Comparison of ENCODE assay signal across 8 cellular contexts in the genomic region with DNA sequence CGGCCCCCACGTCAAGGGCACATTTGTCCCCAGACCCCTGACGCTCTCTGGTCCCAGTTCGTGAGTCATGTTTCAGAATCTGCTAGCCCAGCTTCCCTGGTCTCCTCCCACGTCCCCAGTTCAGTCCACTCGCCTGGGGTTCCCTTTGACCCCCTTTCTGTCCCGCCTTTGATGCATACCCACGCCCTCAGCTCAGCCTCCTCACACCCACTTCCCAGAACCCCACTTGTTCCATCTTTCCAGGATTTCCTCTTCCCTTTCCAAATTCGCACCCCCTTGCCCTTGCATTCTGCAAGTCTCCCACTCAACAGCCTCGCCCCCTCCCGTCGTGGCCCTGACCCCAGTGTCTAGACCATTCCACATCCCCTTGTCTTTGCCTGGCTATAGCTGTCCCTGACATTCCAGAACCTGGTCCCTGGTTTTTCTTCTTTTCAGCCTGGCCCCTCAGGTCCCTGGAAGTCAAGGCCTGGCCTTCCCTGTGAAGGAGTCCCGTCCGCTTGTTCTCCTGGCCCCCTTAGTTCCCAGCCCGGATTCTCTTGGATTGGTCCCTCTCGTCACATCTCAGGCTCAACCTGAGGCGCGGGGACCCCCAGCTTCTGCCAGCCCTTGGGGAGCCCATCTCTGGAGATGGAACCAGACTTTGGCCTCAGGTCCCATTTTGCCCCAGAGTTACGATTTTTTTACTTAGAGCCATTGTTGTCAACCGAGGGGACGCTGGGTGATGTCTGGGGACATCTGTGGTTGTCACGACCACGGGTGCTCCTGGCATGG. TPM values are rescaled to one million over a fixed set of nuclear protein-coding genes. Genes with fewer than 3 reads are reported as not detected.
DNase-seq lines count a peak whose midpoint lies in the region; ATAC-seq, FAIRE-seq and TF ChIP-seq lines count a peak whose summit lies in the region.

No MANE protein-coding gene starts in this region.

- POLR2A ChIA-PET in activated naive CD8-positive, alpha-beta T cell treated with anti-CD3 and anti-CD28 coated beads, Interleukin-2, amount 10 ng/mL, durations not matched to agents 7 days and 5 days (lab: Charles Lee): interaction anchor here (0.6 to 2.0 kb wide), 4 partner anchors 10 to 208 kb away, joined by 3 to 8 read pairs (median 4); no protein-coding TSS in a partner anchor

- H3K36me3 Mint-ChIP-seq in activated CD8-positive, alpha-beta memory T cell treated with anti-CD3 and anti-CD28 coated beads, Interleukin-2, amount 10 ng/mL, durations not matched to agents 7 days and 5 days: peaks cover 20% of the 10 kb centered on the region
- H3K36me3 Mint-ChIP-seq in activated naive CD8-positive, alpha-beta T cell treated with anti-CD3 and anti-CD28 coated beads, Interleukin-2, amount 10 ng/mL, durations not matched to agents 7 days and 5 days: peaks cover 19% of the 10 kb centered on the region

- H3K27ac Mint-ChIP-seq in activated CD8-positive, alpha-beta memory T cell treated with anti-CD3 and anti-CD28 coated beads, Interleukin-2, amount 10 ng/mL, durations not matched to agents 7 days and 5 days: peak overlapping the region; percentile 68
- peak overlapping the region; percentile 77 for H3K27ac Mint-ChIP-seq in activated naive CD8-positive, alpha-beta T cell treated with anti-CD3 and anti-CD28 coated beads, Interleukin-2, amount 10 ng/mL, durations not matched to agents 7 days and 5 days

- H3K4me1 Mint-ChIP-seq in activated CD8-positive, alpha-beta memory T cell treated with anti-CD3 and anti-CD28 coated beads, Interleukin-2, amount 10 ng/mL, durations not matched to agents 7 days and 5 days: peaks cover 57% of the 10 kb centered on the region
- peaks cover 46% of the 10 kb centered on the region for H3K4me1 Mint-ChIP-seq in activated naive CD8-positive, alpha-beta T cell treated with anti-CD3 and anti-CD28 coated beads, Interleukin-2, amount 10 ng/mL, durations not matched to agents 7 days and 5 days

- H3K36me3 ChIP-seq in kidney epithelial cell (ENCODE audit: control insufficient read depth, insufficient read depth, low read length): no peaks in the 10 kb centered on the region
- H3K36me3 ChIP-seq in thoracic aorta: no peaks in the 10 kb centered on the region

- H3K4me1 ChIP-seq in thoracic aorta (ENCODE audit: control insufficient read depth in 1 of 2, low read depth in 2 of 2): peaks cover 10 to 23% of the 10 kb centered on the region in 2 donors

- H3K9me3 ChIP-seq in thoracic aorta: no peaks in the 10 kb centered on the region

- H3K27ac ChIP-seq in thoracic aorta: no peak overlapping the region

- peak overlapping the region; percentile 78 for H3K4me3 Mint-ChIP-seq in activated CD8-positive, alpha-beta memory T cell treated with anti-CD3 and anti-CD28 coated beads, Interleukin-2, amount 10 ng/mL, durations not matched to agents 7 days and 5 days
- peak overlapping the region; percentile 92 for H3K4me3 Mint-ChIP-seq in activated naive CD8-positive, alpha-beta T cell treated with anti-CD3 and anti-CD28 coated beads, Interleukin-2, amount 10 ng/mL, durations not matched to agents 7 days and 5 days

- no peak for FAIRE-seq in RCC 7860 (lab: Jason Lieb, UNC)

- H3K4me3 ChIP-seq in kidney epithelial cell (ENCODE audit: low read depth, low read length): peak overlapping the region; percentile 95
- H3K4me3 ChIP-seq in thoracic aorta: peak overlapping the region; percentile 85

- H3K27me3 ChIP-seq in kidney epithelial cell (ENCODE audit: control insufficient read depth, insufficient read depth, low read length): no peaks in the 10 kb centered on the region
- H3K27me3 ChIP-seq in thoracic aorta (replicated peaks; ENCODE audit: insufficient read depth): no peaks in the 10 kb centered on the region

- ATAC-seq in activated CD8-positive, alpha-beta memory T cell treated with anti-CD3 and anti-CD28 coated beads, Interleukin-2, amount 10 ng/mL, durations not matched to agents 7 days and 5 days: no peak
- ATAC-seq in activated naive CD8-positive, alpha-beta T cell treated with anti-CD3 and anti-CD28 coated beads, Interleukin-2, amount 10 ng/mL, durations not matched to agents 7 days and 5 days (ENCODE audit: low read depth): no peak
- ATAC-seq in thoracic aorta (ENCODE audit: insufficient number of reproducible peaks, low FRiP score, low read depth): no peak

- no peaks in the 10 kb centered on the region for H3K27me3 Mint-ChIP-seq in activated CD8-positive, alpha-beta memory T cell treated with anti-CD3 and anti-CD28 coated beads, Interleukin-2, amount 10 ng/mL, durations not matched to agents 7 days and 5 days
- no peaks in the 10 kb centered on the region for H3K27me3 Mint-ChIP-seq in activated naive CD8-positive, alpha-beta T cell treated with anti-CD3 and anti-CD28 coated beads, Interleukin-2, amount 10 ng/mL, durations not matched to agents 7 days and 5 days

- no peak for DNase-seq in activated CD8-positive, alpha-beta memory T cell treated with anti-CD3 and anti-CD28 coated beads, Interleukin-2, amount 10 ng/mL, durations not matched to agents 7 days and 5 days
- DNase-seq in activated CD8-positive, alpha-beta memory T cell treated with anti-CD3 and anti-CD28 coated beads for 24 hours: no peak
- no peak for DNase-seq in activated naive CD8-positive, alpha-beta T cell treated with anti-CD3 and anti-CD28 coated beads, Interleukin-2, amount 10 ng/mL, durations not matched to agents 7 days and 5 days
- DNase-seq in kidney epithelial cell (ENCODE audit: low read depth) (no peak), thoracic aorta (ENCODE audit: low spot score) (no peak), NOMO-1 (lab: John Stamatoyannopoulos, UW; ENCODE audit: unreplicated experiment in 2 of 2) (no peak), RCC 7860 (ENCODE audit: low spot score) (no peak), posterior vena cava (ENCODE audit: low spot score) (no peak)

- CTCF ChIA-PET in activated CD8-positive, alpha-beta memory T cell treated with anti-CD3 and anti-CD28 coated beads, Interleukin-2, amount 10 ng/mL, durations not matched to agents 7 days and 5 days (lab: Charles Lee): interaction anchor here (1.2 kb wide), 1 partner anchor 236 kb away, joined by 3 read pairs; no protein-coding TSS in a partner anchor

- TF ChIP-seq CTCF in kidney epithelial cell (IDR thresholded peaks at IDR 0.05; ENCODE audit: insufficient read depth, low read length, poor library complexity, severe bottlenecking) (no peak), thoracic aorta (IDR thresholded peaks at IDR 0.05) (no peak)

- intact Hi-C loops in posterior vena cava (cut with DNase I): no loop called here

- H3K9me3 Mint-ChIP-seq in activated CD8-positive, alpha-beta memory T cell treated with anti-CD3 and anti-CD28 coated beads, Interleukin-2, amount 10 ng/mL, durations not matched to agents 7 days and 5 days (ENCODE audit: low read depth): no peaks in the 10 kb centered on the region
- no peaks in the 10 kb centered on the region for H3K9me3 Mint-ChIP-seq in activated naive CD8-positive, alpha-beta T cell treated with anti-CD3 and anti-CD28 coated beads, Interleukin-2, amount 10 ng/mL, durations not matched to agents 7 days and 5 days

RNA-seq across cellular contexts. Expression of gene NCLN, which starts 1.3 kb away (rescaled TPM):
- 10 to 100 TPM; 67.3 to 71.6 TPM for total RNA-seq in activated CD8-positive, alpha-beta memory T cell treated with anti-CD3 and anti-CD28 coated beads, Interleukin-2, amount 10 ng/mL, durations not matched to agents 7 days and 5 days
- 10 to 100 TPM; 51.1 to 53.8 TPM for total RNA-seq in activated naive CD8-positive, alpha-beta T cell treated with anti-CD3 and anti-CD28 coated beads, Interleukin-2, amount 10 ng/mL, durations not matched to agents 7 days and 5 days
- total RNA-seq in kidney epithelial cell (57.0 and 91.7 TPM in 2 replicates), thoracic aorta (10 to 100 TPM; 29.4 to 40.4 TPM), posterior vena cava (10 to 100 TPM; 37.7 to 40.4 TPM)

RNA-seq across cellular contexts. Expression of gene S1PR4, which starts 8.5 kb away (rescaled TPM):
- total RNA-seq in activated CD8-positive, alpha-beta memory T cell treated with anti-CD3 and anti-CD28 coated beads, Interleukin-2, amount 10 ng/mL, durations not matched to agents 7 days and 5 days: 100 to 1,000 TPM; 122 to 155 TPM
- 100 to 1,000 TPM; 133 to 134 TPM for total RNA-seq in activated naive CD8-positive, alpha-beta T cell treated with anti-CD3 and anti-CD28 coated beads, Interleukin-2, amount 10 ng/mL, durations not matched to agents 7 days and 5 days
- total RNA-seq in kidney epithelial cell (not detected in 2 replicates), thoracic aorta (1 to 10 TPM; 1.2 to 6.4 TPM), posterior vena cava (1 to 10 TPM; 1.7 to 3.1 TPM)

RNA-seq across cellular contexts. Expression of gene CELF5, which starts 37.4 kb away (rescaled TPM):
- not detected for total RNA-seq in activated CD8-positive, alpha-beta memory T cell treated with anti-CD3 and anti-CD28 coated beads, Interleukin-2, amount 10 ng/mL, durations not matched to agents 7 days and 5 days
- under 1 TPM in 1 of 2 experiments, not detected in 1; 0.14 TPM for total RNA-seq in activated naive CD8-positive, alpha-beta T cell treated with anti-CD3 and anti-CD28 coated beads, Interleukin-2, amount 10 ng/mL, durations not matched to agents 7 days and 5 days
- total RNA-seq in kidney epithelial cell: 0.14 and 0.17 TPM in 2 replicates
- total RNA-seq in thoracic aorta: not detected
- total RNA-seq in posterior vena cava: not detected

RNA-seq across cellular contexts. Expression of gene GNA15, which starts 51.2 kb away (rescaled TPM):
- total RNA-seq in activated CD8-positive, alpha-beta memory T cell treated with anti-CD3 and anti-CD28 coated beads, Interleukin-2, amount 10 ng/mL, durations not matched to agents 7 days and 5 days: 10 to 100 TPM; 23.7 to 39.8 TPM
- 10 to 100 TPM; 17.9 to 19.5 TPM for total RNA-seq in activated naive CD8-positive, alpha-beta T cell treated with anti-CD3 and anti-CD28 coated beads, Interleukin-2, amount 10 ng/mL, durations not matched to agents 7 days and 5 days
- total RNA-seq in kidney epithelial cell: 1.5 and 2.3 TPM in 2 replicates
- total RNA-seq in thoracic aorta: 10 to 100 TPM; 13.0 to 14.0 TPM
- 1 to 10 TPM; 7.0 to 9.9 TPM for total RNA-seq in posterior vena cava

Comparison
In these comparisons a context has a peak if more than half of its experiments do, and no peak if none do; other contexts are left out.
1. RNA of gene S1PR4, which starts 8.5 kb away (total RNA-seq): 122 to 155 TPM in activated CD8-positive, alpha-beta memory T cell treated with anti-CD3 and anti-CD28 coated beads, Interleukin-2, amount 10 ng/mL, durations not matched to agents 7 days and 5 days and 133 to 134 TPM in activated naive CD8-positive, alpha-beta T cell treated with anti-CD3 and anti-CD28 coated beads, Interleukin-2, amount 10 ng/mL, durations not matched to agents 7 days and 5 days; 1.2 to 6.4 TPM in thoracic aorta, 1.7 to 3.1 TPM in posterior vena cava and not detected in kidney epithelial cell; every median in the first group is over 10 times any median in the second.